In the genomic region with DNA sequence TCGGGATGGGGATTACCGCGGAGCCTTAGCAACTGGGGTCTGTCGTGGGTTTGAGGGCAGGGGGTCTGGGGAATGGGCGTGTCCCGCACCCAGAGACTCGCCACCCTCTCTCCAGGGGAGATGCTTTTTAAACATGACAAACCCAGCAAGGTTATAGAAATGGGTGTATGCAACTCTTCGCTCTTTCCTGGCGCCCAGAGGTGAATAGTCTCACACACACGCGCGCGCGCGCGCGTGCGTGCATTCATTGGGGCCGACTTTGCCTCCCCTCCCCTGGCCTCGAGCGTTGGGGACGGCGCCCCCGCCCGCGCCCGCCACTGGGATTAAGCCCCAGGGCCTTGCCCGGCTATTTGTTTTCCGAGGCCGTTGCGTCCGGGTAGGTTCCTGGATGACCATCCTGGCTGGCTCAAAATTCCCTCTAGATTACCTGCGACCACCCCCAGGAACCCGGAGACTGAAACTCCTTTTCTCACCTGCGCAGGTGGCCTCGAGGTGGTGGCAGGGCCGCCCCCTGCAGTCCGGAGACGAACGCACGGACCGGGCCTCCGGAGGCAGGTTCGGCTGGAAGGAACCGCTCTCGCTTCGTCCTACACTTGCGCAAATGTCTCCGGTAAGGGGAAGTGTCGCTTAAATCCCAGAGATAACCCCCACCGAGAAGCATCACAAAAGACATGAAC, we compare ENCODE assay signal across 8 cellular contexts. TPM values are rescaled to one million over a fixed set of nuclear protein-coding genes. Genes with fewer than 3 reads are reported as not detected.
DNase-seq lines count a peak whose midpoint lies in the region; ATAC-seq and TF ChIP-seq lines count a peak whose summit lies in the region.

No MANE protein-coding gene starts in this region.

- H3K27ac ChIP-seq in BLaER1 (no peak overlapping the region), dorsolateral prefrontal cortex (peak overlapping the region in 4 of 59 donors; percentile 9 to 38 (median 10)), mesendoderm (ENCODE audit: low read depth, low read length) (no peak overlapping the region)

- H3K27me3 ChIP-seq in BLaER1: peaks cover 48% of the 10 kb centered on the region
- peaks cover 0 to 53% (median 23%) of the 10 kb centered on the region in 45 donors for H3K27me3 ChIP-seq in dorsolateral prefrontal cortex
- H3K27me3 ChIP-seq in mesendoderm (ENCODE audit: insufficient read depth, low read length, poor library complexity): no peaks in the 10 kb centered on the region

- peak overlapping the region; percentile 79 for H3K4me3 ChIP-seq in BLaER1
- peak overlapping the region; percentile 24 to 80 (median 58) for H3K4me3 ChIP-seq in dorsolateral prefrontal cortex
- H3K4me3 ChIP-seq in mesendoderm (ENCODE audit: low read length): peak overlapping the region; percentile 34

- H3K9ac ChIP-seq in BLaER1 (peak overlapping the region; percentile 49), mesendoderm (ENCODE audit: low read length) (no peak overlapping the region)

- WGBS in mesendoderm (ENCODE audit: extremely low coverage, insufficient coverage, low lambda C conversion rate): no CpG with 5 or more reads among the region's 51 CpGs

- no peak overlapping the region for H3K23ac ChIP-seq in mesendoderm (ENCODE audit: low read length)

- peaks cover 12% of the 10 kb centered on the region for H3K36me3 Mint-ChIP-seq in WTC11

- H3K4me2 ChIP-seq in BLaER1 (peak overlapping the region; percentile 92), mesendoderm (ENCODE audit: low read length) (peak overlapping the region; percentile 90)

- H2BK120ac ChIP-seq in mesendoderm (ENCODE audit: low read depth, low read length): no peak overlapping the region

- H3K79me1 ChIP-seq in mesendoderm (ENCODE audit: low read length): no peaks in the 10 kb centered on the region

- no peak overlapping the region for H4K5ac ChIP-seq in mesendoderm (ENCODE audit: low read length)

- no peaks in the 10 kb centered on the region for H3K79me2 ChIP-seq in mesendoderm (ENCODE audit: control insufficient read depth, insufficient read depth, low read length)

- H3K27me3 Mint-ChIP-seq in WTC11 (ENCODE audit: low read depth): no peaks in the 10 kb centered on the region

- H3K36me3 ChIP-seq in BLaER1 (no peaks in the 10 kb centered on the region), mesendoderm (ENCODE audit: control insufficient read depth, insufficient read depth, low read length) (no peaks in the 10 kb centered on the region)

- H3K9me3 Mint-ChIP-seq in WTC11: no peaks in the 10 kb centered on the region

- POLR2A ChIA-PET in WTC11 (lab: Charles Lee): no interaction called here

- H3K4me1 ChIP-seq in BLaER1 (peaks cover 27% of the 10 kb centered on the region), mesendoderm (ENCODE audit: control insufficient read depth, low read depth, low read length) (no peaks in the 10 kb centered on the region)

- H3K18ac ChIP-seq in mesendoderm (ENCODE audit: low read length): no peak overlapping the region

- DNase-seq in KBM-7 (peak; percentile 57), WTC11 (ENCODE audit: low spot score) (peak; percentile 76), dorsolateral prefrontal cortex (no peak), mesendoderm (peak; percentile 61), ureter (ENCODE audit: low spot score) (peak; percentile 61)

- no peak overlapping the region for H2BK5ac ChIP-seq in mesendoderm (ENCODE audit: low read length)

- H4K8ac ChIP-seq in mesendoderm (ENCODE audit: low read depth, low read length): no peak overlapping the region

- H4K20me1 ChIP-seq in BLaER1: no peaks in the 10 kb centered on the region; the same call in 1 of the 2 replicates

- no peak overlapping the region for H3K4ac ChIP-seq in mesendoderm (ENCODE audit: low read depth, low read length)

- H3K4me3 Mint-ChIP-seq in WTC11: peak overlapping the region; percentile 85

- intact Hi-C loops in dorsolateral prefrontal cortex (cut with DNase I): no loop called here

- TF ChIP-seq CTCF in WTC11 (IDR thresholded peaks at IDR 0.05) (peak; percentile 13; the same call in 1 of the 2 replicates), dorsolateral prefrontal cortex (IDR thresholded peaks at IDR 0.05 in 54 of 56, conservative IDR thresholded peaks at IDR 0.05 in 2 of 56; ENCODE audit: low read depth in 1 of 56, partially characterized antibody in 56 of 56) (no peak)

- peak overlapping the region; percentile 87 for H3K27ac Mint-ChIP-seq in WTC11

- peaks cover 12% of the 10 kb centered on the region; the same call in 1 of the 2 replicates for H3K9me3 ChIP-seq in BLaER1

- H2BK15ac ChIP-seq in mesendoderm (replicated peaks; ENCODE audit: low read depth): no peak overlapping the region

- in situ Hi-C loops in KBM-7 (cut with MboI; ENCODE audit: low pct_unique_long_range_greater_than_20kb, low sequenced_read_pairs): no loop called here

- ATAC-seq in GM19438 (IDR thresholded peaks at IDR 0.05; ENCODE audit: low read depth, unreplicated experiment): peak; percentile 26
- ATAC-seq in WTC11: peak; percentile 47
- ATAC-seq in GM19324 (IDR thresholded peaks at IDR 0.05; ENCODE audit: low FRiP score, unreplicated experiment): no peak

- CTCF ChIA-PET in WTC11 (lab: Charles Lee): interaction anchor here (1.0 to 1.7 kb wide), 3 partner anchors 40 to 72 kb away, joined by 3 to 6 read pairs (median 4); a partner anchor contains a TSS

- peaks cover 24% of the 10 kb centered on the region for H3K4me1 Mint-ChIP-seq in WTC11

- H2AK5ac ChIP-seq in mesendoderm (ENCODE audit: low read length): no peak overlapping the region

- peak overlapping the region; percentile 64 for H3K56ac ChIP-seq in mesendoderm (ENCODE audit: low read length)

TF ChIP-seq in WTC11, 78 proteins besides CTCF, POLR2A, EP300 and RAD21:
- TF ChIP-seq, protein P1, sequence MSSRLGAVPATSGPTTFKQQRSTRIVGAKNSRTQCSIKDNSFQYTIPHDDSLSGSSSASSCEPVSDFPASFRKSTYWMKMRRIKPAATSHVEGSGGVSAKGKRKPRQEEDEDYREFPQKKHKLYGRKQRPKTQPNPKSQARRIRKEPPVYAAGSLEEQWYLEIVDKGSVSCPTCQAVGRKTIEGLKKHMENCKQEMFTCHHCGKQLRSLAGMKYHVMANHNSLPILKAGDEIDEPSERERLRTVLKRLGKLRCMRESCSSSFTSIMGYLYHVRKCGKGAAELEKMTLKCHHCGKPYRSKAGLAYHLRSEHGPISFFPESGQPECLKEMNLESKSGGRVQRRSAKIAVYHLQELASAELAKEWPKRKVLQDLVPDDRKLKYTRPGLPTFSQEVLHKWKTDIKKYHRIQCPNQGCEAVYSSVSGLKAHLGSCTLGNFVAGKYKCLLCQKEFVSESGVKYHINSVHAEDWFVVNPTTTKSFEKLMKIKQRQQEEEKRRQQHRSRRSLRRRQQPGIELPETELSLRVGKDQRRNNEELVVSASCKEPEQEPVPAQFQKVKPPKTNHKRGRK (CRISPR knock-in tag; IDR thresholded peaks at IDR 0.05; ENCODE audit: borderline replicate concordance): no peak
- TF ChIP-seq, protein P2, sequence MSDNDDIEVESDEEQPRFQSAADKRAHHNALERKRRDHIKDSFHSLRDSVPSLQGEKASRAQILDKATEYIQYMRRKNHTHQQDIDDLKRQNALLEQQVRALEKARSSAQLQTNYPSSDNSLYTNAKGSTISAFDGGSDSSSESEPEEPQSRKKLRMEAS (CRISPR knock-in tag; IDR thresholded peaks at IDR 0.05): peak; percentile 40; the same call in 1 of the 2 replicates
- TF ChIP-seq, protein P3, sequence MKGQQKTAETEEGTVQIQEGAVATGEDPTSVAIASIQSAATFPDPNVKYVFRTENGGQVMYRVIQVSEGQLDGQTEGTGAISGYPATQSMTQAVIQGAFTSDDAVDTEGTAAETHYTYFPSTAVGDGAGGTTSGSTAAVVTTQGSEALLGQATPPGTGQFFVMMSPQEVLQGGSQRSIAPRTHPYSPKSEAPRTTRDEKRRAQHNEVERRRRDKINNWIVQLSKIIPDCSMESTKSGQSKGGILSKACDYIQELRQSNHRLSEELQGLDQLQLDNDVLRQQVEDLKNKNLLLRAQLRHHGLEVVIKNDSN (CRISPR knock-in tag; IDR thresholded peaks at IDR 0.05): peak; percentile 39; the same call in 1 of the 2 replicates

RNA-seq across cellular contexts. Expression of a gene that starts 0.8 kb away (rescaled TPM):
- 28.9 to 33.3 TPM (median 32.2 TPM) in 3 replicates for total RNA-seq in WTC11 (2021)
- 1 to 10 TPM in 96 of 120 experiments, under 1 TPM in 21, not detected in 3; 0.30 to 4.9 (median 1.6) TPM for total RNA-seq in dorsolateral prefrontal cortex
- polyA plus RNA-seq in mesendoderm (2013, experiment 1 of 2): 9.7 TPM
- 9.5 TPM for polyA plus RNA-seq in mesendoderm (2013, experiment 2 of 2)
- total RNA-seq in ureter: 62.1 TPM

Comparison
In these comparisons a context has a peak if more than half of its experiments do, and no peak if none do; other contexts are left out.
1. DNase-seq: peak in KBM-7 (single experiment), WTC11 (single experiment), mesendoderm (single experiment) and ureter (single experiment); none in dorsolateral prefrontal cortex (0 of 10).
2. Peak in every context shown above with its lines, with median percentiles within 50 percentile points of each other: H3K4me3 ChIP-seq.